In genomic region chrX:13009844-13010243, GRCh38 we compare ENCODE assay signal across 2 cellular contexts.
TF ChIP-seq lines count a peak whose summit lies in the region.

No MANE protein-coding gene starts in this region.

TF ChIP-seq in A549, 52 proteins besides CTCF, POLR2A, EP300 and RAD21:
- no peak for TF ChIP-seq ZC3H11A (IDR thresholded peaks at IDR 0.05)
- TF ChIP-seq GATA3 (IDR thresholded peaks at IDR 0.05; ENCODE audit: borderline replicate concordance), result no peak
- no peak for TF ChIP-seq FOSB (CRISPR knock-in tag; IDR thresholded peaks at IDR 0.05)
- TF ChIP-seq, protein P1, sequence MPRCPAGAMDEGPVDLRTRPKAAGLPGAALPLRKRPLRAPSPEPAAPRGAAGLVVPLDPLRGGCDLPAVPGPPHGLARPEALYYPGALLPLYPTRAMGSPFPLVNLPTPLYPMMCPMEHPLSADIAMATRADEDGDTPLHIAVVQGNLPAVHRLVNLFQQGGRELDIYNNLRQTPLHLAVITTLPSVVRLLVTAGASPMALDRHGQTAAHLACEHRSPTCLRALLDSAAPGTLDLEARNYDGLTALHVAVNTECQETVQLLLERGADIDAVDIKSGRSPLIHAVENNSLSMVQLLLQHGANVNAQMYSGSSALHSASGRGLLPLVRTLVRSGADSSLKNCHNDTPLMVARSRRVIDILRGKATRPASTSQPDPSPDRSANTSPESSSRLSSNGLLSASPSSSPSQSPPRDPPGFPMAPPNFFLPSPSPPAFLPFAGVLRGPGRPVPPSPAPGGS (IDR thresholded peaks at IDR 0.05), result no peak
- no peak for TF ChIP-seq ESRRA (IDR thresholded peaks at IDR 0.05; ENCODE audit: borderline replicate concordance, low read length)
- no peak for TF ChIP-seq SMC3 (IDR thresholded peaks at IDR 0.05)
- TF ChIP-seq CHD4 (IDR thresholded peaks at IDR 0.05; ENCODE audit: borderline replicate concordance), result no peak
- TF ChIP-seq CHD2 (IDR thresholded peaks at IDR 0.05; ENCODE audit: low read length, partially characterized antibody), result no peak
- no peak for TF ChIP-seq MAZ (IDR thresholded peaks at IDR 0.05; ENCODE audit: borderline replicate concordance, low read depth, low read length)
- no peak for TF ChIP-seq ZNF302 (CRISPR knock-in tag; IDR thresholded peaks at IDR 0.05)
- no peak for TF ChIP-seq CEBPB (IDR thresholded peaks at IDR 0.05)
- TF ChIP-seq, protein P2, sequence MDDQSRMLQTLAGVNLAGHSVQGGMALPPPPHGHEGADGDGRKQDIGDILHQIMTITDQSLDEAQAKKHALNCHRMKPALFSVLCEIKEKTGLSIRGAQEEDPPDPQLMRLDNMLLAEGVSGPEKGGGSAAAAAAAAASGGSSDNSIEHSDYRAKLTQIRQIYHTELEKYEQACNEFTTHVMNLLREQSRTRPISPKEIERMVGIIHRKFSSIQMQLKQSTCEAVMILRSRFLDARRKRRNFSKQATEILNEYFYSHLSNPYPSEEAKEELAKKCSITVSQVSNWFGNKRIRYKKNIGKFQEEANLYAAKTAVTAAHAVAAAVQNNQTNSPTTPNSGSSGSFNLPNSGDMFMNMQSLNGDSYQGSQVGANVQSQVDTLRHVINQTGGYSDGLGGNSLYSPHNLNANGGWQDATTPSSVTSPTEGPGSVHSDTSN (IDR thresholded peaks at IDR 0.05), result no peak
- TF ChIP-seq HOXB5 (CRISPR knock-in tag; IDR thresholded peaks at IDR 0.05), result no peak
- no peak for TF ChIP-seq RNF2 (IDR thresholded peaks at IDR 0.05; ENCODE audit: borderline replicate concordance, low read depth)
- TF ChIP-seq USF2 (IDR thresholded peaks at IDR 0.05), result no peak
- no peak for TF ChIP-seq NR3C1 (IDR thresholded peaks at IDR 0.05)

TF ChIP-seq in HepG2, 621 proteins besides CTCF, POLR2A, EP300 and RAD21:
- TF ChIP-seq, protein P3, sequence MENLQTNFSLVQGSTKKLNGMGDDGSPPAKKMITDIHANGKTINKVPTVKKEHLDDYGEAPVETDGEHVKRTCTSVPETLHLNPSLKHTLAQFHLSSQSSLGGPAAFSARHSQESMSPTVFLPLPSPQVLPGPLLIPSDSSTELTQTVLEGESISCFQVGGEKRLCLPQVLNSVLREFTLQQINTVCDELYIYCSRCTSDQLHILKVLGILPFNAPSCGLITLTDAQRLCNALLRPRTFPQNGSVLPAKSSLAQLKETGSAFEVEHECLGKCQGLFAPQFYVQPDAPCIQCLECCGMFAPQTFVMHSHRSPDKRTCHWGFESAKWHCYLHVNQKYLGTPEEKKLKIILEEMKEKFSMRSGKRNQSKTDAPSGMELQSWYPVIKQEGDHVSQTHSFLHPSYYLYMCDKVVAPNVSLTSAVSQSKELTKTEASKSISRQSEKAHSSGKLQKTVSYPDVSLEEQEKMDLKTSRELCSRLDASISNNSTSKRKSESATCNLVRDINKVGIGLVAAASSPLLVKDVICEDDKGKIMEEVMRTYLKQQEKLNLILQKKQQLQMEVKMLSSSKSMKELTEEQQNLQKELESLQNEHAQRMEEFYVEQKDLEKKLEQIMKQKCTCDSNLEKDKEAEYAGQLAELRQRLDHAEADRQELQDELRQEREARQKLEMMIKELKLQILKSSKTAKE (CRISPR knock-in tag; IDR thresholded peaks at IDR 0.05; ENCODE audit: borderline replicate concordance), result no peak
- TF ChIP-seq ZSCAN5A (CRISPR knock-in tag; IDR thresholded peaks at IDR 0.05; ENCODE audit: borderline replicate concordance) (no peak), RFXANK (CRISPR knock-in tag; IDR thresholded peaks at IDR 0.05) (no peak)
TF ChIP-seq in HepG2: peak in this region for 0.
